20 cellular contexts compared by ENCODE assay signal in the genomic region with DNA sequence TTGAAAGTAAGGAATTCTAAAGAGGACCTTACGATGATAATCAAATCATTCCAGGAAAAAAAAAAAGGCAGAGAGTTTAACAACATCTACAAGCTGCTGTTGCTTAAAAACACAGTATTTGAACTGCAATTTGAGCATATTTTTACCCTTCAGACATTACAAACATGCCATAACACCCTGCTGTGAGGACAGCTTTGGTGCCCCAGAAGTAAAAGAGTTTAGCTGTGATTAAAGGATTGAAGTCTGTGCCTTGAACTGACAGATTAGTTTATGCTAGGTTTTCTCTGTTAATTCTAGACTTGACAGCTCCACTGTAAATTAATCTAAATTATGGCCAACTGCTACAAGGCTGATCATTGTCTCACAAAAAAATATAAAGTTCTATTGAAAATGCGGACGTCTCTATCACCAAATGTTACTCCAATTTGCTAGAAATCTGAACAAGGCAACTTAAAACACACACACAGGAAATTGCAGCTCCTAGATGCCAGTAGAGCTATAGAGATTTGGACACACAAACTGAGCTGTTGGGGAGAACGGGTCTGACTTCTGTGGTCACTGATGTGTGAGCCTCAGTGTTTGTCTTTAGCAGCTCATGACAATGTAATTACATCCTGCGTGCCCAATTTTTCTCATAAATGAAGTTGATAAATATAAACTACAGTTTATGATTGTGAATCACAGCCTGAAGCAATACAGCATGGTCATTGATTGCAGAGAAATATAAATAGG.
A peak's percentile ranks its signal among the peaks of the same experiment; 100 is the strongest.
DNase-seq lines count a peak whose midpoint lies in the region; ATAC-seq and TF ChIP-seq lines count a peak whose summit lies in the region.
"Had no signal": no experiment of that assay in that cellular context is flagged by ENCODE, and none has a peak within 500 bp of the region (broad histone marks: within the 10 kb centered on the region; RNA-seq: fewer than 3 reads in every experiment).

No MANE protein-coding gene starts in this region.

- ATAC-seq in GM21390 (IDR thresholded peaks at IDR 0.05; ENCODE audit: unreplicated experiment) = peak; percentile 31
- ATAC-seq: HepG2; left ventricle myocardium superior; stimulated activated effector memory CD8-positive, alpha-beta T cell treated with anti-CD3 and anti-CD28 coated beads, Interleukin-12 subunit alpha, Interleukin-12 subunit beta, amount 100 ng/mL, for 72 hours; upper lobe of right lung had no signal

- H3K36me3 ChIP-seq in MM.1S (replicated peaks; ENCODE audit: insufficient read depth, low read length) = no peaks in the 10 kb centered on the region
- H3K36me3 ChIP-seq: upper lobe of right lung had no signal

- H3K9me2 ChIP-seq in MM.1S (replicated peaks; ENCODE audit: insufficient read depth, low read length) = no peaks in the 10 kb centered on the region

- H3K4me3 Mint-ChIP-seq in nephron progenitor cell = no peak overlapping the region
- H3K4me3 Mint-ChIP-seq in activated naive CD4-positive, alpha-beta T cell treated with anti-CD3 and anti-CD28 coated beads for 36 hours = no peak overlapping the region
- H3K4me3 Mint-ChIP-seq: stimulated activated effector memory CD8-positive, alpha-beta T cell treated with anti-CD3 and anti-CD28 coated beads, Interleukin-12 subunit alpha, Interleukin-12 subunit beta, amount 100 ng/mL, for 72 hours had no signal

- peaks cover 44% of the 10 kb centered on the region for H3K4me1 ChIP-seq in MM.1S (ENCODE audit: low read length)
- H3K4me1 ChIP-seq: upper lobe of right lung had no signal

- H2AFZ ChIP-seq in MM.1S (ENCODE audit: low read length) = 0 out of 2 replicates have a peak overlapping the region, but pooled peaks have one; percentile 19

- no peaks in the 10 kb centered on the region for H3K9me3 Mint-ChIP-seq in nephron progenitor cell
- no peaks in the 10 kb centered on the region for H3K9me3 Mint-ChIP-seq in activated naive CD4-positive, alpha-beta T cell treated with anti-CD3 and anti-CD28 coated beads for 36 hours
- H3K9me3 Mint-ChIP-seq: activated T-helper 2 cell treated with anti-CD3 and anti-CD28 coated beads, Interferon-gamma antibody, Interleukin-2, Interleukin-4, amounts not matched to agents 10 μg/mL and 5 μg/mL and 100 μg/mL, durations not matched to agents 14 hours and 24 hours and 36 hours; stimulated activated effector memory CD8-positive, alpha-beta T cell treated with anti-CD3 and anti-CD28 coated beads, Interleukin-12 subunit alpha, Interleukin-12 subunit beta, amount 100 ng/mL, for 72 hours had no signal

- no peaks in the 10 kb centered on the region for H4K20me1 ChIP-seq in MM.1S (ENCODE audit: insufficient read depth, low read length)

- H3K27ac Mint-ChIP-seq in nephron progenitor cell = peak overlapping the region; percentile 11
- H3K27ac Mint-ChIP-seq in activated naive CD4-positive, alpha-beta T cell treated with anti-CD3 and anti-CD28 coated beads for 36 hours = no peak overlapping the region
- H3K27ac Mint-ChIP-seq: activated T-helper 2 cell treated with anti-CD3 and anti-CD28 coated beads, Interferon-gamma antibody, Interleukin-2, Interleukin-4, amounts not matched to agents 10 μg/mL and 5 μg/mL and 100 μg/mL, durations not matched to agents 14 hours and 24 hours and 36 hours; stimulated activated effector memory CD8-positive, alpha-beta T cell treated with anti-CD3 and anti-CD28 coated beads, Interleukin-12 subunit alpha, Interleukin-12 subunit beta, amount 100 ng/mL, for 72 hours had no signal

- H3K9me3 ChIP-seq in MM.1S (replicated peaks; ENCODE audit: insufficient read depth, low read length) = no peaks in the 10 kb centered on the region
- H3K9me3 ChIP-seq: upper lobe of right lung had no signal

- H3K4me2 ChIP-seq in MM.1S (ENCODE audit: low read depth, low read length) = peak overlapping the region; percentile 35

- no peaks in the 10 kb centered on the region for H3K36me3 Mint-ChIP-seq in nephron progenitor cell (ENCODE audit: low read depth)
- no peaks in the 10 kb centered on the region for H3K36me3 Mint-ChIP-seq in activated naive CD4-positive, alpha-beta T cell treated with anti-CD3 and anti-CD28 coated beads for 36 hours (ENCODE audit: low read depth)
- H3K36me3 Mint-ChIP-seq: stimulated activated effector memory CD8-positive, alpha-beta T cell treated with anti-CD3 and anti-CD28 coated beads, Interleukin-12 subunit alpha, Interleukin-12 subunit beta, amount 100 ng/mL, for 72 hours had no signal

- H3K9ac ChIP-seq in MM.1S (ENCODE audit: low read length) = peak overlapping the region; percentile 42; the same call in 1 of the 2 replicates

- H3K4me3 ChIP-seq in MM.1S (ENCODE audit: low read length) = 0 out of 2 replicates have a peak overlapping the region, but pooled peaks have one; percentile 11
- H3K4me3 ChIP-seq: upper lobe of right lung had no signal

- H3F3A ChIP-seq in MM.1S (ENCODE audit: insufficient read depth, low read length) = peaks cover 17% of the 10 kb centered on the region

- no peak for DNase-seq in MM.1S
- DNase-seq in nephron progenitor cell = no peak
- DNase-seq in CD1c-positive myeloid dendritic cell (ENCODE audit: extremely low spot score) = no peak
- no peak for DNase-seq in NCI-H2107 treated with DMSO at 0.1 percent for 48 hours (lab: John Stamatoyannopoulos, UW; ENCODE audit: unreplicated experiment)
- DNase-seq in SK-N-DZ (ENCODE audit: low spot score) = no peak
- DNase-seq in activated naive CD4-positive, alpha-beta T cell treated with anti-CD3 and anti-CD28 coated beads for 36 hours = no peak
- DNase-seq: activated CD4-positive, alpha-beta T cell treated with anti-CD3 and anti-CD28 coated beads, Interleukin-2, amount 50 U/mL, for 48 hours; anterior cingulate cortex; EL; left ventricle myocardium superior; NCI-H1092 treated with DMSO at 0.1 percent for 48 hours; SHP77 treated with DMSO at 0.1 percent for 48 hours; T1000; upper lobe of right lung had no signal

- peaks cover 18% of the 10 kb centered on the region for H3K4me1 Mint-ChIP-seq in nephron progenitor cell
- H3K4me1 Mint-ChIP-seq in activated naive CD4-positive, alpha-beta T cell treated with anti-CD3 and anti-CD28 coated beads for 36 hours (ENCODE audit: low read depth) = no peaks in the 10 kb centered on the region
- H3K4me1 Mint-ChIP-seq: stimulated activated effector memory CD8-positive, alpha-beta T cell treated with anti-CD3 and anti-CD28 coated beads, Interleukin-12 subunit alpha, Interleukin-12 subunit beta, amount 100 ng/mL, for 72 hours had no signal

- no peak for TF ChIP-seq CTCF in MM.1S (IDR thresholded peaks at IDR 0.05; ENCODE audit: low read length)
- no peak for TF ChIP-seq CTCF in VCaP (conservative IDR thresholded peaks at IDR 0.05)
- TF ChIP-seq CTCF in nephron progenitor cell (IDR thresholded peaks at IDR 0.05) = no peak

- CTCF ChIA-PET in activated naive CD4-positive, alpha-beta T cell treated with anti-CD3 and anti-CD28 coated beads for 36 hours (lab: Charles Lee) = interaction anchor here (1.1 kb wide), 1 partner anchor 25 kb away, joined by 4 read pairs; no protein-coding TSS in a partner anchor

- intact Hi-C loops in activated naive CD4-positive, alpha-beta T cell treated with anti-CD3 and anti-CD28 coated beads for 36 hours (cut with micrococcal nuclease) = no loop called here

- no peaks in the 10 kb centered on the region for H3K27me3 ChIP-seq in MM.1S (replicated peaks; ENCODE audit: insufficient read depth, low read length)
- H3K27me3 ChIP-seq: upper lobe of right lung had no signal

- no peaks in the 10 kb centered on the region for H3K79me2 ChIP-seq in MM.1S (ENCODE audit: low read length)

- H3K27ac ChIP-seq in MM.1S (ENCODE audit: low read length) (peak overlapping the region; percentile 64; the same call in 1 of the 2 replicates), VCaP (peak overlapping the region; percentile 47; the same call in 1 of the 2 replicates)
- H3K27ac ChIP-seq: C4-2B, upper lobe of right lung had no signal

- no peaks in the 10 kb centered on the region for H3K27me3 Mint-ChIP-seq in nephron progenitor cell (ENCODE audit: low read depth, poor library complexity)
- H3K27me3 Mint-ChIP-seq in activated naive CD4-positive, alpha-beta T cell treated with anti-CD3 and anti-CD28 coated beads for 36 hours (ENCODE audit: low read depth) = peaks cover 7% of the 10 kb centered on the region
